In the genomic region with DNA sequence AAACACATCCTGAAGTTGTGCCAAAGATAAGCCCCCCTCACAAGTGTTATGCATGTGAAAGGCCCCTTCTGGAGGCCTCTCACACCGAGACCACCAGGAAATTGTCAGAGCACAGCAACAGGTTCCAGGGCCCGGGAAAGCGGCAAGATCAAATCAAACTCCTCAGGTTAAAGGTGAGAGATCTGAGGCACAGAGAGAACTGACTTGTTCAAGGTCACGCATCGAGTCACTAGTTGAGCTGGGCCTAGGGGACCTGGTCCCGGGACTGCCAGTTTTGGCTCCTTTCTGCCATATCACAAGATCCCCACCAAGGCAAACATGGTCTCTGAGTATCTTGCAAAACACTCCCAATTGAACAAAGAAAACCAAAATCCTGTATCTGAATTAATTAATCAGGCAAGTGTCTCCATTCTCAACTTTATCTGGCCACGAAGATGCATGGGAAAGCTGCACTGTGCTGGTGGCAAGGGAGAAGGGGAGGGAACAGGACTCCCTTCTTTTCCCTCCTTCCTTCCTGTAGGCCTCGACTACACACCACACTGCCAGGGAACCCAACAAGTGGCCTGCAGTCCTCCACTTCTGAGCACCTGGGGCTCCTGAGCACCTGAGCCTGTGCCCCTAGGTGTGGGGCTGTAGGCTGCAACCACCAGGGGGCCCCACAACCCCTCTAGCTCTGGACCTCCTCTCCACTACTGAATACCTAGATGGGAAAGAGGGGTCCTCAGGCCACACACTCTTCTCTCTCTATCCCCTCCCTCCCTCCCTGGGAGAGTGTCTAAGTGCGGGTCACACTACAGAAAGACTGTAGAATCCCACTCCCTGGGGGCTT, we compare ENCODE assay signal across 8 cellular contexts. TPM values are rescaled to one million over a fixed set of nuclear protein-coding genes. Genes with fewer than 3 reads are reported as not detected.
DNase-seq lines count a peak whose midpoint lies in the region; ATAC-seq and TF ChIP-seq lines count a peak whose summit lies in the region.

No MANE protein-coding gene starts in this region.

- H2AFZ ChIP-seq in PC-3 (ENCODE audit: low read length), result no peak overlapping the region

- H3K27ac ChIP-seq in PC-3 (ENCODE audit: low read length) (no peak overlapping the region), cardiac muscle cell (peak overlapping the region; percentile 13)

- DNase-seq in GM06990 (ENCODE audit: extremely low read depth, insufficient read length), result no peak
- peak; percentile 49 for DNase-seq in PC-3
- peak; percentile 49 for DNase-seq in activated effector memory CD4-positive, alpha-beta T cell treated with Interleukin-2 at 50 U/mL for 16 hours
- peak in 1 of 2 donors; percentile 50 for DNase-seq in cardiac muscle cell (ENCODE audit: low read depth in 1 of 2, low spot score in 1 of 2)
- DNase-seq in stimulated activated CD4-positive, alpha-beta T cell treated with anti-CD3 and anti-CD28 coated beads, Interleukin-1b, Interleukin-23, amount 100 ng/mL, for 4 hours (ENCODE audit: low read depth in 2 of 2), result peak; percentile 59 to 62
- no peak for DNase-seq in NCI-H1930 (lab: John Stamatoyannopoulos, UW)
- DNase-seq in NCI-H2081 treated with DMSO at 0.1 percent for 48 hours (lab: John Stamatoyannopoulos, UW), result no peak
- no peak for DNase-seq in C1 segment of cervical spinal cord (lab: John Stamatoyannopoulos, UW)

- no peak overlapping the region for H3K9ac ChIP-seq in PC-3 (ENCODE audit: low read length)

- H3K27me3 ChIP-seq in GM06990 (replicated peaks; ENCODE audit: control insufficient read depth, insufficient read depth, low read length) (no peaks in the 10 kb centered on the region), PC-3 (ENCODE audit: low read length) (no peaks in the 10 kb centered on the region), cardiac muscle cell (no peaks in the 10 kb centered on the region)

- no peaks in the 10 kb centered on the region for H3K9me2 ChIP-seq in PC-3 (replicated peaks; ENCODE audit: low read length)

- no peaks in the 10 kb centered on the region for H3F3A ChIP-seq in PC-3 (ENCODE audit: low read length, unreplicated experiment)

- CTCF ChIA-PET in PC-3 (lab: Charles Lee), result interaction anchor here (1.4 kb wide), 1 partner anchor 45 kb away, joined by 4 read pairs; no protein-coding TSS in a partner anchor

- no peak overlapping the region for H3K4me3 ChIP-seq in GM06990 (replicated peaks; ENCODE audit: low read depth, low read length)
- H3K4me3 ChIP-seq in PC-3 (ENCODE audit: low read length), result no peak overlapping the region
- H3K4me3 ChIP-seq in cardiac muscle cell, result no peak overlapping the region

- no TSS peak for BruUV-seq in PC-3 (replicated peaks; lab: Mats Ljungman, UMichigan)

- H3K79me2 ChIP-seq in PC-3 (ENCODE audit: low read length), result 0 out of 2 replicates have a peak, but pooled peaks cover 5% of the 10 kb centered on the region

- POLR2A ChIA-PET in PC-3 (lab: Charles Lee; ENCODE audit: unreplicated experiment), result no interaction called here

- intact Hi-C loops in PC-3 (cut with micrococcal nuclease), result loop anchor here (1.0 kb wide), 1 partner anchor 92 kb away; no protein-coding TSS in a partner anchor

- H3K9me3 ChIP-seq in PC-3 (ENCODE audit: low read length), result no peaks in the 10 kb centered on the region
- H3K9me3 ChIP-seq in cardiac muscle cell (ENCODE audit: low read depth), result no peaks in the 10 kb centered on the region

- H4K20me1 ChIP-seq in PC-3 (ENCODE audit: low read length), result no peaks in the 10 kb centered on the region

- H3K36me3 ChIP-seq in GM06990 (ENCODE audit: control insufficient read depth, insufficient read depth, low read length) (peaks cover 48% of the 10 kb centered on the region), PC-3 (ENCODE audit: low read depth, low read length) (peaks cover 51% of the 10 kb centered on the region), cardiac muscle cell (peaks cover 63% of the 10 kb centered on the region)

- no peak overlapping the region for H3K4me2 ChIP-seq in PC-3 (ENCODE audit: low read length)

- peak; percentile 55 for ATAC-seq in PC-3

- H3K4me1 ChIP-seq in PC-3 (ENCODE audit: insufficient read depth, low read length), result no peaks in the 10 kb centered on the region
- no peaks in the 10 kb centered on the region for H3K4me1 ChIP-seq in cardiac muscle cell (ENCODE audit: low read depth)

- TF ChIP-seq CTCF in GM06990 (IDR thresholded peaks at IDR 0.05; ENCODE audit: insufficient read depth, low read length, poor library complexity, severe bottlenecking), result peak; percentile 85
- peak; percentile 64 for TF ChIP-seq CTCF in PC-3 (conservative IDR thresholded peaks at IDR 0.05; ENCODE audit: low read depth, low read length)
- peak; percentile 53 for TF ChIP-seq CTCF in cardiac muscle cell (IDR thresholded peaks at IDR 0.05; ENCODE audit: low read depth, low read length)

RNA-seq across cellular contexts. Expression of gene ANP32A, which starts 37.3 kb away (rescaled TPM):
- total RNA-seq in PC-3 (2014; rRNA removed) (106 and 151 TPM in 2 replicates), cardiac muscle cell (140 and 144 TPM in 2 replicates)
- 278 and 318 TPM in 2 replicates for polyA plus RNA-seq in cardiac muscle cell

Comparison
In these comparisons a context has a peak if more than half of its experiments do, and no peak if none do; other contexts are left out.
1. DNase-seq: peak in PC-3 (single experiment), activated effector memory CD4-positive, alpha-beta T cell treated with Interleukin-2 at 50 U/mL for 16 hours (single experiment) and stimulated activated CD4-positive, alpha-beta T cell treated with anti-CD3 and anti-CD28 coated beads, Interleukin-1b, Interleukin-23, amount 100 ng/mL, for 4 hours (2 of 2); none in GM06990 (single experiment), NCI-H1930 (0 of 2), NCI-H2081 treated with DMSO at 0.1 percent for 48 hours (single experiment) and C1 segment of cervical spinal cord (0 of 14).
2. Peak in every context shown above with its lines, with median percentiles within 50 percentile points of each other: CTCF ChIP-seq.